Comparison of ENCODE assay signal across 15 cellular contexts in the genomic region with DNA sequence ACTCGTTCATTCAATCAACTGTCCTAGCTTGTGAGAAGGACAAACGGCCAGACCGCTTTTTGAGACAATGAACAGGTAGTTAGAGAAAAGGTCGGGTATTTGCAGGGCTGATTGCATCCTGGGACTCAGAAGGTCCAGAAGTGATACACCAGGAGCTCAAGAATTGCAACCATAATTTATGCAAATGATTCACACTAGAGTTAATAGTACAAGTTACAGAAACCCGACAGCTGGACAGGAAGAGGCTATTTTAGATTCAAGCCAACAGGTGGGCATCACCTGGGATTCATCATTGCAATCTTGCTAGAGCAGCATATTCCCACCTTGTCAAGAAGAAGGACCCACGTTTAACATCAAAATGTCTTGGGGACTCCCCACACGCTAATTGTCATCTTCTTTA.
DNase-seq lines count a peak whose midpoint lies in the region; ATAC-seq, FAIRE-seq and TF ChIP-seq lines count a peak whose summit lies in the region.
"Had no signal": no experiment of that assay in that cellular context is flagged by ENCODE, and none has a peak within 500 bp of the region (broad histone marks: within the 10 kb centered on the region; RNA-seq: fewer than 3 reads in every experiment).

No MANE protein-coding gene starts in this region.

- ATAC-seq in GM21526 (IDR thresholded peaks at IDR 0.05; ENCODE audit: low FRiP score, unreplicated experiment): peak; percentile 31
- peak; percentile 57 for ATAC-seq in HG03159 (IDR thresholded peaks at IDR 0.05; ENCODE audit: unreplicated experiment)

- no peak overlapping the region for H2AFZ ChIP-seq in SU-DHL-6 (ENCODE audit: low read depth, low read length, severe bottlenecking)

- H3K9me2 ChIP-seq in SU-DHL-6 (replicated peaks; ENCODE audit: insufficient read depth, low read length): no peaks in the 10 kb centered on the region

- intact Hi-C loops in activated T-helper 2 cell treated with anti-CD3 and anti-CD28 coated beads, Interferon-gamma antibody, Interleukin-2, Interleukin-4, amounts not matched to agents 10 μg/mL and 5 μg/mL and 100 μg/mL, durations not matched to agents 14 hours and 24 hours and 36 hours (cut with micrococcal nuclease): no loop called here

- no peaks in the 10 kb centered on the region for H4K20me1 ChIP-seq in SU-DHL-6 (ENCODE audit: low read depth, low read length)

- no peak for TF ChIP-seq POLR2A in erythroblast (IDR thresholded peaks at IDR 0.05; ENCODE audit: low read length)

- H3K4me3 Mint-ChIP-seq in activated T-helper 2 cell treated with anti-CD3 and anti-CD28 coated beads, Interferon-gamma antibody, Interleukin-2, Interleukin-4, amounts not matched to agents 10 μg/mL and 5 μg/mL and 100 μg/mL, durations not matched to agents 14 hours and 24 hours and 36 hours (ENCODE audit: low read depth): no peak overlapping the region

- H3K4me3 ChIP-seq in SU-DHL-6 (ENCODE audit: insufficient read depth, low read length, poor library complexity, severe bottlenecking): no peak overlapping the region
- H3K4me3 ChIP-seq: SJCRH30, upper lobe of right lung had no signal

- H3K9me3 Mint-ChIP-seq in activated T-helper 2 cell treated with anti-CD3 and anti-CD28 coated beads, Interferon-gamma antibody, Interleukin-2, Interleukin-4, amounts not matched to agents 10 μg/mL and 5 μg/mL and 100 μg/mL, durations not matched to agents 14 hours and 24 hours and 36 hours: no peaks in the 10 kb centered on the region
- H3K9me3 Mint-ChIP-seq: activated T-cell treated with anti-CD3 and anti-CD28 coated beads, Interleukin-2, amount 50 U/mL, for 24 hours had no signal

- H3K27ac Mint-ChIP-seq in activated T-helper 2 cell treated with anti-CD3 and anti-CD28 coated beads, Interferon-gamma antibody, Interleukin-2, Interleukin-4, amounts not matched to agents 10 μg/mL and 5 μg/mL and 100 μg/mL, durations not matched to agents 14 hours and 24 hours and 36 hours: no peak overlapping the region

- no peaks in the 10 kb centered on the region for H3K9me3 ChIP-seq in SU-DHL-6 (ENCODE audit: insufficient read depth, low read length)
- H3K9me3 ChIP-seq: SJCRH30, upper lobe of right lung had no signal

- H3K4me1 Mint-ChIP-seq in activated T-helper 2 cell treated with anti-CD3 and anti-CD28 coated beads, Interferon-gamma antibody, Interleukin-2, Interleukin-4, amounts not matched to agents 10 μg/mL and 5 μg/mL and 100 μg/mL, durations not matched to agents 14 hours and 24 hours and 36 hours (ENCODE audit: low read depth): peaks cover 26% of the 10 kb centered on the region

- H3K9ac ChIP-seq in SU-DHL-6 (ENCODE audit: low read length): no peak overlapping the region

- no peaks in the 10 kb centered on the region for H3K27me3 ChIP-seq in SU-DHL-6 (ENCODE audit: low read length)
- H3K27me3 ChIP-seq: SJCRH30, upper lobe of right lung had no signal

- no peaks in the 10 kb centered on the region for H3K36me3 Mint-ChIP-seq in activated T-helper 2 cell treated with anti-CD3 and anti-CD28 coated beads, Interferon-gamma antibody, Interleukin-2, Interleukin-4, amounts not matched to agents 10 μg/mL and 5 μg/mL and 100 μg/mL, durations not matched to agents 14 hours and 24 hours and 36 hours (ENCODE audit: low read depth)

- H3F3A ChIP-seq in SU-DHL-6 (ENCODE audit: insufficient read depth): peaks cover 7% of the 10 kb centered on the region; the same call in 1 of the 2 replicates

- no peak for TF ChIP-seq CTCF in SU-DHL-6 (IDR thresholded peaks at IDR 0.05; ENCODE audit: insufficient read depth, low read length, poor library complexity, severe bottlenecking)

- peaks cover 5% of the 10 kb centered on the region for H3K27me3 Mint-ChIP-seq in activated T-helper 2 cell treated with anti-CD3 and anti-CD28 coated beads, Interferon-gamma antibody, Interleukin-2, Interleukin-4, amounts not matched to agents 10 μg/mL and 5 μg/mL and 100 μg/mL, durations not matched to agents 14 hours and 24 hours and 36 hours (ENCODE audit: low read depth)
- H3K27me3 Mint-ChIP-seq: activated T-cell treated with anti-CD3 and anti-CD28 coated beads, Interleukin-2, amount 50 U/mL, for 24 hours had no signal

- no peak overlapping the region for H3K27ac ChIP-seq in SU-DHL-6 (ENCODE audit: low read depth, low read length)
- H3K27ac ChIP-seq: SJCRH30, upper lobe of right lung had no signal

- no peaks in the 10 kb centered on the region for H3K79me2 ChIP-seq in SU-DHL-6 (ENCODE audit: insufficient read depth, low read length)

- peak overlapping the region; percentile 27 for H3K4me2 ChIP-seq in SU-DHL-6 (ENCODE audit: low read depth, low read length, poor library complexity, severe bottlenecking)

- no peaks in the 10 kb centered on the region for H3K36me3 ChIP-seq in SU-DHL-6 (ENCODE audit: low read length)
- H3K36me3 ChIP-seq: SJCRH30, upper lobe of right lung had no signal

- no peak for DNase-seq in GM18507 (ENCODE audit: extremely low spot score, insufficient read length, low read depth)
- DNase-seq in erythroblast (lab: John Stamatoyannopoulos, UW): no peak
- no peak for DNase-seq in ureter (ENCODE audit: low spot score)
- DNase-seq in activated T-helper 2 cell treated with anti-CD3 and anti-CD28 coated beads, Interferon-gamma antibody, Interleukin-2, Interleukin-4, amounts not matched to agents 10 μg/mL and 5 μg/mL and 100 μg/mL, durations not matched to agents 14 hours and 24 hours and 36 hours (ENCODE audit: low spot score): no peak
- DNase-seq in T-helper 9 cell: no peak
- DNase-seq: activated T-cell treated with anti-CD3 and anti-CD28 coated beads, Interleukin-2, amount 50 U/mL, for 24 hours; Calu3; foreskin fibroblast; NCI-H2107; stimulated activated naive CD8-positive, alpha-beta T cell treated with anti-CD3 and anti-CD28 coated beads, Interleukin-15, Interleukin-2, amounts not matched to agents 100 U/mL and 50 U/mL, for 24 hours; upper lobe of right lung had no signal

- FAIRE-seq in GM18507 (lab: Jason Lieb, UNC): peak; percentile 59
